ENCODE assay signal across 34 cellular contexts in the genomic region with DNA sequence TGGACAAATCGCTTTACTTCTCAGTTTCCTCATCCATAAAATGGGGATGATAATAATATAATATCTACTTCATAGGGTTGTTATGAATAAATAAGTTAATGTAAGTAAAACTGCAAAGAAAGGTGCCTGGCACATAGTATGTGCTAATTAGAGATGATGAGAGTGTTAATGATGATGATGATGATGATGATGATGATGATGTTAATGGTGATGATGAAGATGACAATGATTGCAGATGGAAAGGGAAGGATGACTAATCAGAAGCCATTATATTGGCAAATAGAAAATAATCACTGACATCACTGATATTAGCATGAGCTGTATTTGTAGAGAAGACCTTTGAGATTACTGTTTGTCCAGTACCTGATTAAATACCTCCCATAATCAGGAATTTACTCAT. TPM values are rescaled to one million over a fixed set of nuclear protein-coding genes. Genes with fewer than 3 reads are reported as not detected.
"Had no signal": no experiment of that assay in that cellular context is flagged by ENCODE, and none has a peak within 500 bp of the region (broad histone marks: within the 10 kb centered on the region; RNA-seq: fewer than 3 reads in every experiment).

No MANE protein-coding gene starts in this region.

- H3K36me3 ChIP-seq: adrenal gland, brain microvascular endothelial cell, breast epithelium had no signal

- H3K9me3 ChIP-seq: adrenal gland, body of pancreas, breast epithelium had no signal

- H3K27ac ChIP-seq: adrenal gland, body of pancreas, brain microvascular endothelial cell, breast epithelium, VCaP had no signal

- ATAC-seq: activated CD8-positive, alpha-beta T cell treated with anti-CD3 and anti-CD28 coated beads for 36 hours; activated naive CD4-positive, alpha-beta T cell treated with anti-CD3 and anti-CD28 coated beads, Interleukin-2, amount 50 U/mL, for 72 hours; activated T-cell treated with anti-CD3 and anti-CD28 coated beads, Interleukin-2, amount 50 U/mL, for 4 hours; activated T-cell treated with anti-CD3 and anti-CD28 coated beads, Interleukin-2, amount 50 U/mL, for 72 hours; activated T-helper 17 cell treated with anti-CD3 and anti-CD28 coated beads, Interleukin-2, amount 50 U/mL, for 72 hours; body of pancreas had no signal

- DNase-seq: activated B cell treated with CpG ODN at 0.5 μM for 24 hours; activated CD4-positive, alpha-beta memory T cell treated with anti-CD3 and anti-CD28 coated beads for 36 hours; activated CD4-positive, alpha-beta T cell treated with anti-CD3 and anti-CD28 coated beads for 4 hours; activated CD4-positive, alpha-beta T cell treated with anti-CD3 and anti-CD28 coated beads, Interleukin-2, amount 10 ng/mL, durations not matched to agents 24 days and 14 days; activated CD4-positive, alpha-beta T cell treated with anti-CD3 and anti-CD28 coated beads, Interleukin-2, amount 50 U/mL, for 1 hour; activated CD4-positive, alpha-beta T cell treated with anti-CD3 and anti-CD28 coated beads, Interleukin-2, amount 50 U/mL, for 4 hours; activated CD4-positive, CD25-positive, alpha-beta regulatory T cell treated with anti-CD3 and anti-CD28 coated beads, Interleukin-2, amount 50 U/mL, for 72 hours; activated CD8-positive, alpha-beta memory T cell treated with anti-CD3 and anti-CD28 coated beads, Interleukin-2, amount 50 U/mL, for 4 hours; activated CD8-positive, alpha-beta T cell treated with anti-CD3 and anti-CD28 coated beads for 36 hours; activated effector memory CD4-positive, alpha-beta T cell treated with anti-CD3 and anti-CD28 coated beads, Interleukin-2, amount 50 U/mL, for 16 hours; activated gamma-delta T cell treated with Interleukin-2 at 50 U/mL for 16 hours; activated naive CD4-positive, alpha-beta T cell; activated naive CD4-positive, alpha-beta T cell treated with anti-CD3 and anti-CD28 coated beads for 36 hours; activated naive CD4-positive, alpha-beta T cell treated with anti-CD3 and anti-CD28 coated beads, Interleukin-2, amount 50 U/mL, for 16 hours; activated naive CD8-positive, alpha-beta T cell treated with anti-CD3 and anti-CD28 coated beads for 36 hours; activated T-cell treated with anti-CD3 and anti-CD28 coated beads for 4 hours; activated T-cell treated with anti-CD3 and anti-CD28 coated beads, Interleukin-2, amount 50 U/mL, for 1 hour; activated T-cell treated with anti-CD3 and anti-CD28 coated beads, Interleukin-2, amount 50 U/mL, for 4 hours; activated T-cell treated with anti-CD3 and anti-CD28 coated beads, Interleukin-2, amount 50 U/mL, for 72 hours; adrenal gland; amniotic stem cell; aorta; body of pancreas; brain microvascular endothelial cell; central memory CD4-positive, alpha-beta T cell; T-helper 2 cell; T-helper 9 cell had no signal

- FAIRE-seq: astrocyte, TTC549 had no signal

- H3K4me1 ChIP-seq: body of pancreas, breast epithelium had no signal

- H3K4me3 ChIP-seq: adrenal gland, body of pancreas, breast epithelium had no signal

- H3K27me3 ChIP-seq: adrenal gland, body of pancreas, brain microvascular endothelial cell, breast epithelium had no signal

RNA-seq across cellular contexts. Expression of a gene that starts 55.8 kb away (rescaled TPM):
- total RNA-seq: activated B cell treated with CpG ODN at 0.5 μM for 24 hours; activated CD4-positive, alpha-beta T cell treated with anti-CD3 and anti-CD28 coated beads, Interleukin-2, amount 10 ng/mL, durations not matched to agents 24 days and 14 days; activated T-helper 1 cell treated with anti-CD3 and anti-CD28 coated beads, Interleukin-12 subunit alpha, Interleukin-12 subunit beta, Interleukin-2, Interleukin-4 antibody, amounts not matched to agents 30 ng/mL and 10 ng/mL and 1 ng/mL, durations not matched to agents 14 hours and 24 hours and 36 hours had no signal
